Comparison of ENCODE assay signal across 19 cellular contexts in genomic region chr1:187714501-187714900, GRCh38.
DNase-seq lines count a peak whose midpoint lies in the region; ATAC-seq, FAIRE-seq and TF ChIP-seq lines count a peak whose summit lies in the region.
"Had no signal": no experiment of that assay in that cellular context is flagged by ENCODE, and none has a peak within 500 bp of the region (broad histone marks: within the 10 kb centered on the region; RNA-seq: fewer than 3 reads in every experiment).

No MANE protein-coding gene starts in this region.

- H3K27me3 ChIP-seq in Karpas-422 (ENCODE audit: low read length): no peaks in the 10 kb centered on the region
- no peaks in the 10 kb centered on the region for H3K27me3 ChIP-seq in bronchial epithelial cell (ENCODE audit: control insufficient read depth, insufficient read depth, low read length)

- no peaks in the 10 kb centered on the region for H3K9me3 ChIP-seq in A549
- no peaks in the 10 kb centered on the region; the same call in 1 of the 2 replicates for H3K9me3 ChIP-seq in Karpas-422 (ENCODE audit: low read length)
- H3K9me3 ChIP-seq: Caco-2 had no signal

- no peak for TF ChIP-seq CTCF in A549 (IDR thresholded peaks at IDR 0.05)
- no peak for TF ChIP-seq CTCF in bronchial epithelial cell (IDR thresholded peaks at IDR 0.05; ENCODE audit: insufficient read depth, low read length, severe bottlenecking)
- no peak for TF ChIP-seq CTCF in GM13976 (IDR thresholded peaks at IDR 0.05; ENCODE audit: borderline replicate concordance, control extremely low read depth, extremely low read depth, insufficient read depth, missing control alignments)

- H4K20me1 ChIP-seq in Karpas-422 (ENCODE audit: insufficient read depth, low read depth, low read length): no peaks in the 10 kb centered on the region

- POLR2A ChIA-PET in A549 (lab: Yijun Ruan, JAX): no interaction called here

- TF ChIP-seq RAD21 in A549 (conservative IDR thresholded peaks at IDR 0.05 in 1 of 2, IDR thresholded peaks at IDR 0.05 in 1 of 2): no peak

- H3K79me2 ChIP-seq in Karpas-422 (ENCODE audit: low read length): no peaks in the 10 kb centered on the region

- ATAC-seq in A549: peak; percentile 51 to 62; a peak in 4 of 6 replicates
- no peak for ATAC-seq in GM19328 (IDR thresholded peaks at IDR 0.05; ENCODE audit: unreplicated experiment)

- peak in 1 of 2 experiments; percentile 23 for DNase-seq in A549 (ENCODE audit: low read depth in 1 of 2, low spot score in 1 of 2)
- no peak for DNase-seq in Karpas-422
- peak; percentile 37 for DNase-seq in bronchial epithelial cell (ENCODE audit: low read depth)
- peak; percentile 11 for DNase-seq in skeletal muscle cell (ENCODE audit: low read depth)
- DNase-seq in COLO829 (ENCODE audit: low spot score): no peak
- DNase-seq in GM13976 (ENCODE audit: low spot score): no peak
- DNase-seq: 8988T; C1 segment of cervical spinal cord; Caco-2; CD4-positive, alpha-beta memory T cell; DMS153; DMS79 treated with DMSO at 0.1 percent for 48 hours; GF-D8; GM23248; H7; HCEC 1CT had no signal

- TF ChIP-seq POLR2A in A549 (IDR thresholded peaks at IDR 0.05; ENCODE audit: low read length): no peak

- CTCF ChIA-PET in A549 (lab: Yijun Ruan, JAX): interaction anchor here (1.4 kb wide), 1 partner anchor 8 kb away, joined by 3 read pairs; no protein-coding TSS in a partner anchor

- H3K4me2 ChIP-seq in A549 (peak overlapping the region; percentile 14; the same call in 2 of the 3 replicates), Karpas-422 (ENCODE audit: low read depth, low read length, poor library complexity, severe bottlenecking) (no peak overlapping the region)

- H3K4me1 ChIP-seq in A549: peaks cover 14% of the 10 kb centered on the region; the same call in 2 of the 3 replicates
- peaks cover 34% of the 10 kb centered on the region for H3K4me1 ChIP-seq in Karpas-422 (ENCODE audit: low read length)
- H3K4me1 ChIP-seq: Caco-2 had no signal

- FAIRE-seq in A549 (lab: Jason Lieb, UNC): no peak
- no peak for FAIRE-seq in bronchial epithelial cell (lab: Jason Lieb, UNC)
- FAIRE-seq: GM12891, H1 had no signal

- H3K36me3 ChIP-seq in Karpas-422 (ENCODE audit: insufficient read depth, low read length) (no peaks in the 10 kb centered on the region), bronchial epithelial cell (ENCODE audit: control insufficient read depth, insufficient read depth, low read length) (no peaks in the 10 kb centered on the region)

- H3K9ac ChIP-seq in Karpas-422 (ENCODE audit: low read length): no peak overlapping the region
- H3K9ac ChIP-seq: GM23248 had no signal

- H3K9me2 ChIP-seq in Karpas-422 (replicated peaks; ENCODE audit: insufficient read depth, low read length): no peaks in the 10 kb centered on the region

- H3K4me3 ChIP-seq in A549 (no peak overlapping the region), Karpas-422 (ENCODE audit: low read length) (no peak overlapping the region), bronchial epithelial cell (ENCODE audit: low read depth, low read length) (no peak overlapping the region), skeletal muscle cell (ENCODE audit: low read depth, low read length) (no peak overlapping the region)
- H3K4me3 ChIP-seq: GM23248 had no signal

- H3K27ac ChIP-seq in A549 (no peak overlapping the region), Karpas-422 (ENCODE audit: low read length) (peak overlapping the region; percentile 94; the same call in 1 of the 2 replicates)
- H3K27ac ChIP-seq: GM23248 had no signal

- WGBS in A549 (ENCODE audit: missing lambda C conversion rate): 23% methylated on average over 6 of the region's 6 CpGs

- TF ChIP-seq EP300 in A549 (IDR thresholded peaks at IDR 0.05): no peak; a peak in 1 of 5 replicates

- H2AFZ ChIP-seq in Karpas-422 (ENCODE audit: low read length): no peak overlapping the region
- H2AFZ ChIP-seq: GM23248 had no signal

- in situ Hi-C loops in GM13976 (cut with MboI; ENCODE audit: low sequenced_read_pairs, unreplicated experiment): no loop called here

TF ChIP-seq in A549, 52 proteins besides CTCF, POLR2A, EP300 and RAD21:
- TF ChIP-seq FOSB (CRISPR knock-in tag; IDR thresholded peaks at IDR 0.05) (no peak), JUNB (IDR thresholded peaks at IDR 0.05) (peak; percentile 49), FOSL2 (IDR thresholded peaks at IDR 0.05) (peak; percentile 54; the same call in 1 of the 2 replicates), FOSL2 (CRISPR knock-in tag; IDR thresholded peaks at IDR 0.05) (no peak)

Comparison
In these comparisons a context has a peak if more than half of its experiments do, and no peak if none do; other contexts are left out.
1. DNase-seq: peak in bronchial epithelial cell (single experiment) and skeletal muscle cell (single experiment); none in Karpas-422 (single experiment), COLO829 (single experiment) and GM13976 (single experiment).